Comparison of ENCODE assay signal across 14 cellular contexts in the genomic region with DNA sequence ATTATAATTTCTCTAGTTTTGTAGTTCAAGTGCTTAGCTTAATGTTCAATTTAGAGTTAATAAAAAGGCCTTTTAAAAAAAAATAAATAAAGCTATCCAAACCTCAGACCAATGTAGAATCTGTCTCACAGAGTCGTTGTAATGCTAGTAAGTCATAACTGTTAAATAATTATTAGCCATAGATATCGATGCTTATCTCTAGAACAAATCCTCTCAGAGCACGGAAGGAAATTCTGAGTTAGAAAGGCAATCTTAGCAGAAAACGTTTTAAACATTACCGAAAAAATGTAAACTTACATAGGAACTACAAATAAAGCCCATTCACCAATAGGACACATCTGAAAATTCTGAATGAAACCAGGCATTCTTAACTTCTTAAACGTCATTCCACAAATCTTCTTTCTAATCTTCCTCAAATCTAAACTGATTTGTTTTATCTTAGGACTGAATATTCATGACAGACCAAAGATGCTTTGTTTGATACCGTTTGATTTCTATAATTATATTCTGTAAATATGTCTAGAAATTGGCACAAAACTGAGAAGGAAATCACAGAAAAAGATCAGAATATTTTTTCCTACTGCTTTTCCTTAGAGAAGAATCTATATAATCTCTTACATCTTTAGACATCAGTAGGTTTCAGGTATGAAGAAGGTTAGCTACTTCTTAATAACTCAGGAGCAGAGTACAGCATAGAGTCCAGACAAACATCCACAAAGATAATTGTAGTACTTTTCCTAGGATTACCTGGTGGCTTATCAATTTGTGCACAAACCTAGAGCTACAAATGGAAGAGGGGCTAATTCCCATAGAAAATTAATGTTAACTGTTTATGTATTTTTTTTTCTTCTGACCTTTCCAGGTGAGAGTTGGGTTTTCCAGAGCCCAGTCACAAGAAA.
"Had no signal": no experiment of that assay in that cellular context is flagged by ENCODE, and none has a peak within 500 bp of the region (broad histone marks: within the 10 kb centered on the region; RNA-seq: fewer than 3 reads in every experiment).

No MANE protein-coding gene starts in this region.

- H3K27ac ChIP-seq: heart left ventricle, lower lobe of right lung, sigmoid colon, upper lobe of right lung had no signal

- H3K9me3 ChIP-seq: heart left ventricle, lower lobe of right lung, sigmoid colon, upper lobe of right lung had no signal

- DNase-seq: activated CD4-positive, alpha-beta T cell treated with anti-CD3 and anti-CD28 coated beads for 1 hour; activated CD4-positive, alpha-beta T cell treated with anti-CD3 and anti-CD28 coated beads, Interleukin-2, amount 50 U/mL, for 4 hours; activated naive CD4-positive, alpha-beta T cell treated with anti-CD3 and anti-CD28 coated beads, Interleukin-2, amount 10 ng/mL, durations not matched to agents 7 days and 5 days; dermis blood vessel endothelial cell; effector memory CD8-positive, alpha-beta T cell; heart left ventricle; left cardiac atrium; lower lobe of right lung; sigmoid colon; stimulated activated CD4-positive, alpha-beta T cell treated with anti-CD3 and anti-CD28 coated beads, Interleukin-1b, Interleukin-23, amount 100 ng/mL, for 48 hours; stimulated activated naive CD8-positive, alpha-beta T cell treated with anti-CD3 and anti-CD28 coated beads, Interleukin-15, amount 100 ng/mL, for 72 hours; T1000; upper lobe of right lung had no signal

- ATAC-seq: activated T-helper 17 cell treated with anti-CD3 and anti-CD28 coated beads, Interleukin-2, amount 50 U/mL, for 72 hours; effector memory CD8-positive, alpha-beta T cell; heart left ventricle; lower lobe of right lung; stimulated activated naive CD8-positive, alpha-beta T cell treated with anti-CD3 and anti-CD28 coated beads, Interleukin-15, amount 100 ng/mL, for 72 hours; upper lobe of right lung had no signal

- H3K27me3 ChIP-seq: heart left ventricle, sigmoid colon, upper lobe of right lung had no signal

- H3K36me3 ChIP-seq: heart left ventricle, lower lobe of right lung, sigmoid colon, upper lobe of right lung had no signal

- H3K4me1 ChIP-seq: heart left ventricle, lower lobe of right lung, sigmoid colon, upper lobe of right lung had no signal

- H3K4me3 ChIP-seq: heart left ventricle, lower lobe of right lung, sigmoid colon, upper lobe of right lung had no signal
